In the genomic region with DNA sequence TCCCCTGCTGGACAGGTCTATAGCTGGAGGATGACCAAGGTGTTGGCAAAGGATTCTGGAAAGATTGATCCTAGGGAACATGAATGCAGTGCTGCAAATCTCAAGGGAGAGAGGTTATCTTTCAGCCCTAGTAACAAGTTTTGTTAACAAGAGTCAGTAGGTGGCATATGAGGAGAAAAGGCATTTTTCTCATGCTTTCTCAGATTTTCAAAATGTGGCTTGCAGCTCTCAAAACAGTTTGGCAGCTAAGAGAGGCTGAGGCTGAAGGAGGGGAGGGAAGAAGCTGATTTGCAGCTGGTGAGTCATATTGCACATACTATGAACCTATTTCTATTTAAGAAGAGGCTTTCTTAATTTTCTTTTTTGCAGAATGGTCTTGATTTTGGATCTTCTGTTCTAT, we compare ENCODE assay signal across 1 cellular context.
TF ChIP-seq lines count a peak whose summit lies in the region.

No MANE protein-coding gene starts in this region.

TF ChIP-seq in HCT116, 20 proteins besides CTCF, POLR2A, EP300 and RAD21 (continued from another document):
- TF ChIP-seq ZBTB33 (IDR thresholded peaks at IDR 0.05; ENCODE audit: extremely low read depth, insufficient replicate concordance, low read length) (no peak), CEBPB (IDR thresholded peaks at IDR 0.05; ENCODE audit: low read depth) (no peak), ZFX (IDR thresholded peaks at IDR 0.05) (no peak), EZH2 (IDR thresholded peaks at IDR 0.05) (no peak), TCF7L2 (IDR thresholded peaks at IDR 0.05; ENCODE audit: borderline replicate concordance, extremely low read depth, insufficient read depth, insufficient read length) (no peak), POLR2AphosphoS5 (IDR thresholded peaks at IDR 0.05; ENCODE audit: low read depth, low read length) (no peak), EGR1 (IDR thresholded peaks at IDR 0.05; ENCODE audit: low read depth) (no peak)
